In the genomic region with DNA sequence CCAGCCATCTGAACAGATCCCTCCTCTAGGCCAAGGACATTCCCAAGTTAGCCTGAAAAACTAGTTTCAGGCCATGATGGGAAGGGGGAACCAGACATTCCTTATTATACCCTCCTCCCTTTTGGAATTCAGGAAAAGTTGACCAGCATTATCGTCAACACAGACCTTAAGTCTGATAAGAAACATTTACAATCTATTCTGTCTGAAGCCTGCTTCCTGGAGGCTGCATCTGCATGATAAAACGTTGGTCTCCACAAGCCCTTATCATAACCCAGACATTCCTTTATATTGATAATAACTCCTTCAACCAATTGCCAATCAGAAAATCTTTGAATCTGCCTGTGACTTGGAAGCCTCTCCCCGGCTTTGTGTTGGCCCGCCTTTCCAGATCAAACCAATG, we compare ENCODE assay signal across 1 cellular context.
A peak's percentile ranks its signal among the peaks of the same experiment; 100 is the strongest.
TF ChIP-seq lines count a peak whose summit lies in the region.

No MANE protein-coding gene starts in this region.

TF ChIP-seq in K562, 482 proteins besides CTCF, POLR2A, EP300 and RAD21 (continued from another document and continues in another):
- TF ChIP-seq, protein P1, sequence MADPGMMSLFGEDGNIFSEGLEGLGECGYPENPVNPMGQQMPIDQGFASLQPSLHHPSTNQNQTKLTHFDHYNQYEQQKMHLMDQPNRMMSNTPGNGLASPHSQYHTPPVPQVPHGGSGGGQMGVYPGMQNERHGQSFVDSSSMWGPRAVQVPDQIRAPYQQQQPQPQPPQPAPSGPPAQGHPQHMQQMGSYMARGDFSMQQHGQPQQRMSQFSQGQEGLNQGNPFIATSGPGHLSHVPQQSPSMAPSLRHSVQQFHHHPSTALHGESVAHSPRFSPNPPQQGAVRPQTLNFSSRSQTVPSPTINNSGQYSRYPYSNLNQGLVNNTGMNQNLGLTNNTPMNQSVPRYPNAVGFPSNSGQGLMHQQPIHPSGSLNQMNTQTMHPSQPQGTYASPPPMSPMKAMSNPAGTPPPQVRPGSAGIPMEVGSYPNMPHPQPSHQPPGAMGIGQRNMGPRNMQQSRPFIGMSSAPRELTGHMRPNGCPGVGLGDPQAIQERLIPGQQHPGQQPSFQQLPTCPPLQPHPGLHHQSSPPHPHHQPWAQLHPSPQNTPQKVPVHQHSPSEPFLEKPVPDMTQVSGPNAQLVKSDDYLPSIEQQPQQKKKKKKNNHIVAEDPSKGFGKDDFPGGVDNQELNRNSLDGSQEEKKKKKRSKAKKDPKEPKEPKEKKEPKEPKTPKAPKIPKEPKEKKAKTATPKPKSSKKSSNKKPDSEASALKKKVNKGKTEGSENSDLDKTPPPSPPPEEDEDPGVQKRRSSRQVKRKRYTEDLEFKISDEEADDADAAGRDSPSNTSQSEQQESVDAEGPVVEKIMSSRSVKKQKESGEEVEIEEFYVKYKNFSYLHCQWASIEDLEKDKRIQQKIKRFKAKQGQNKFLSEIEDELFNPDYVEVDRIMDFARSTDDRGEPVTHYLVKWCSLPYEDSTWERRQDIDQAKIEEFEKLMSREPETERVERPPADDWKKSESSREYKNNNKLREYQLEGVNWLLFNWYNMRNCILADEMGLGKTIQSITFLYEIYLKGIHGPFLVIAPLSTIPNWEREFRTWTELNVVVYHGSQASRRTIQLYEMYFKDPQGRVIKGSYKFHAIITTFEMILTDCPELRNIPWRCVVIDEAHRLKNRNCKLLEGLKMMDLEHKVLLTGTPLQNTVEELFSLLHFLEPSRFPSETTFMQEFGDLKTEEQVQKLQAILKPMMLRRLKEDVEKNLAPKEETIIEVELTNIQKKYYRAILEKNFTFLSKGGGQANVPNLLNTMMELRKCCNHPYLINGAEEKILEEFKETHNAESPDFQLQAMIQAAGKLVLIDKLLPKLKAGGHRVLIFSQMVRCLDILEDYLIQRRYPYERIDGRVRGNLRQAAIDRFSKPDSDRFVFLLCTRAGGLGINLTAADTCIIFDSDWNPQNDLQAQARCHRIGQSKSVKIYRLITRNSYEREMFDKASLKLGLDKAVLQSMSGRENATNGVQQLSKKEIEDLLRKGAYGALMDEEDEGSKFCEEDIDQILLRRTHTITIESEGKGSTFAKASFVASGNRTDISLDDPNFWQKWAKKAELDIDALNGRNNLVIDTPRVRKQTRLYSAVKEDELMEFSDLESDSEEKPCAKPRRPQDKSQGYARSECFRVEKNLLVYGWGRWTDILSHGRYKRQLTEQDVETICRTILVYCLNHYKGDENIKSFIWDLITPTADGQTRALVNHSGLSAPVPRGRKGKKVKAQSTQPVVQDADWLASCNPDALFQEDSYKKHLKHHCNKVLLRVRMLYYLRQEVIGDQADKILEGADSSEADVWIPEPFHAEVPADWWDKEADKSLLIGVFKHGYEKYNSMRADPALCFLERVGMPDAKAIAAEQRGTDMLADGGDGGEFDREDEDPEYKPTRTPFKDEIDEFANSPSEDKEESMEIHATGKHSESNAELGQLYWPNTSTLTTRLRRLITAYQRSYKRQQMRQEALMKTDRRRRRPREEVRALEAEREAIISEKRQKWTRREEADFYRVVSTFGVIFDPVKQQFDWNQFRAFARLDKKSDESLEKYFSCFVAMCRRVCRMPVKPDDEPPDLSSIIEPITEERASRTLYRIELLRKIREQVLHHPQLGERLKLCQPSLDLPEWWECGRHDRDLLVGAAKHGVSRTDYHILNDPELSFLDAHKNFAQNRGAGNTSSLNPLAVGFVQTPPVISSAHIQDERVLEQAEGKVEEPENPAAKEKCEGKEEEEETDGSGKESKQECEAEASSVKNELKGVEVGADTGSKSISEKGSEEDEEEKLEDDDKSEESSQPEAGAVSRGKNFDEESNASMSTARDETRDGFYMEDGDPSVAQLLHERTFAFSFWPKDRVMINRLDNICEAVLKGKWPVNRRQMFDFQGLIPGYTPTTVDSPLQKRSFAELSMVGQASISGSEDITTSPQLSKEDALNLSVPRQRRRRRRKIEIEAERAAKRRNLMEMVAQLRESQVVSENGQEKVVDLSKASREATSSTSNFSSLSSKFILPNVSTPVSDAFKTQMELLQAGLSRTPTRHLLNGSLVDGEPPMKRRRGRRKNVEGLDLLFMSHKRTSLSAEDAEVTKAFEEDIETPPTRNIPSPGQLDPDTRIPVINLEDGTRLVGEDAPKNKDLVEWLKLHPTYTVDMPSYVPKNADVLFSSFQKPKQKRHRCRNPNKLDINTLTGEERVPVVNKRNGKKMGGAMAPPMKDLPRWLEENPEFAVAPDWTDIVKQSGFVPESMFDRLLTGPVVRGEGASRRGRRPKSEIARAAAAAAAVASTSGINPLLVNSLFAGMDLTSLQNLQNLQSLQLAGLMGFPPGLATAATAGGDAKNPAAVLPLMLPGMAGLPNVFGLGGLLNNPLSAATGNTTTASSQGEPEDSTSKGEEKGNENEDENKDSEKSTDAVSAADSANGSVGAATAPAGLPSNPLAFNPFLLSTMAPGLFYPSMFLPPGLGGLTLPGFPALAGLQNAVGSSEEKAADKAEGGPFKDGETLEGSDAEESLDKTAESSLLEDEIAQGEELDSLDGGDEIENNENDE (IDR thresholded peaks at IDR 0.05; ENCODE audit: low read depth, low read length), result no peak
- TF ChIP-seq TAF9B (IDR thresholded peaks at IDR 0.05; ENCODE audit: partially characterized antibody) (no peak), ZNF699 (CRISPR knock-in tag; IDR thresholded peaks at IDR 0.05; ENCODE audit: insufficient replicate concordance) (no peak), ZNF124 (CRISPR knock-in tag; IDR thresholded peaks at IDR 0.05) (no peak), ZEB2 (IDR thresholded peaks at IDR 0.05) (no peak), ARID1B (IDR thresholded peaks at IDR 0.05) (peak; percentile 93), ZNF766 (CRISPR knock-in tag; conservative IDR thresholded peaks at IDR 0.05) (peak; percentile 72), ZNF197 (CRISPR knock-in tag; IDR thresholded peaks at IDR 0.05; ENCODE audit: low read depth) (peak; percentile 36; the same call in 1 of the 2 replicates), KHSRP (IDR thresholded peaks at IDR 0.05) (no peak), NFRKB (IDR thresholded peaks at IDR 0.05; ENCODE audit: low read depth) (no peak), BHLHE40 (IDR thresholded peaks at IDR 0.05; ENCODE audit: low read length) (no peak), SMARCE1 (IDR thresholded peaks at IDR 0.05) (peak; percentile 67; the same call in 1 of the 2 replicates), TBL1XR1 (IDR thresholded peaks at IDR 0.05; ENCODE audit: low read length in 2 of 2) (peak in 1 of 2 experiments; percentile 70; a peak in 2 of 4 replicates), PRPF4 (IDR thresholded peaks at IDR 0.05; ENCODE audit: insufficient read depth, low read depth, low read length, poor library complexity, severe bottlenecking) (no peak), MEIS2 (IDR thresholded peaks at IDR 0.05; ENCODE audit: partially characterized antibody) (peak; percentile 40), SIN3B (IDR thresholded peaks at IDR 0.05; ENCODE audit: low read depth) (no peak), ZBTB2 (IDR thresholded peaks at IDR 0.05) (no peak), DMBX1 (CRISPR knock-in tag; IDR thresholded peaks at IDR 0.05; ENCODE audit: borderline replicate concordance) (no peak), MBD1 (CRISPR knock-in tag; IDR thresholded peaks at IDR 0.05) (no peak), SMC3 (conservative IDR thresholded peaks at IDR 0.05; ENCODE audit: insufficient read depth, low read depth, low read length) (no peak), RCOR1 (IDR thresholded peaks at IDR 0.05; ENCODE audit: borderline replicate concordance in 1 of 2, low read depth in 2 of 2, low read length in 2 of 2) (peak in 1 of 2 experiments; percentile 62; a peak in 2 of 4 replicates), ZNF121 (CRISPR knock-in tag; conservative IDR thresholded peaks at IDR 0.05) (no peak), SMAD4 (CRISPR knock-in tag; conservative IDR thresholded peaks at IDR 0.05) (peak; percentile 85), EGR1 (conservative IDR thresholded peaks at IDR 0.05) (no peak), ZNF583 (CRISPR knock-in tag; IDR thresholded peaks at IDR 0.05) (no peak), ZNF79 (CRISPR knock-in tag; IDR thresholded peaks at IDR 0.05; ENCODE audit: low read depth) (no peak), CHAMP1 (IDR thresholded peaks at IDR 0.05) (no peak), RFX5 (IDR thresholded peaks at IDR 0.05; ENCODE audit: low read depth, low read length) (no peak), SREBF1 (IDR thresholded peaks at IDR 0.05; ENCODE audit: borderline replicate concordance, low read depth, low read length) (no peak), NCOR1 (IDR thresholded peaks at IDR 0.05) (peak; percentile 89), FOXJ3 (CRISPR knock-in tag; IDR thresholded peaks at IDR 0.05) (no peak), HIVEP1 (CRISPR knock-in tag; IDR thresholded peaks at IDR 0.05) (no peak), ZNF696 (CRISPR knock-in tag; conservative IDR thresholded peaks at IDR 0.05) (no peak), ARID2 (IDR thresholded peaks at IDR 0.05) (no peak), SMARCC2 (IDR thresholded peaks at IDR 0.05; ENCODE audit: low read depth) (peak; percentile 73), MECOM (CRISPR knock-in tag; IDR thresholded peaks at IDR 0.05) (no peak), HMBOX1 (IDR thresholded peaks at IDR 0.05) (0 out of 2 replicates have a peak, but pooled peaks have one; percentile 20), TEAD1 (CRISPR knock-in tag; IDR thresholded peaks at IDR 0.05) (peak in 1 of 2 experiments; percentile 52; a peak in 1 of 4 replicates), CREBBP (IDR thresholded peaks at IDR 0.05; ENCODE audit: low read depth, low read length) (no peak)
- TF ChIP-seq, protein P2, sequence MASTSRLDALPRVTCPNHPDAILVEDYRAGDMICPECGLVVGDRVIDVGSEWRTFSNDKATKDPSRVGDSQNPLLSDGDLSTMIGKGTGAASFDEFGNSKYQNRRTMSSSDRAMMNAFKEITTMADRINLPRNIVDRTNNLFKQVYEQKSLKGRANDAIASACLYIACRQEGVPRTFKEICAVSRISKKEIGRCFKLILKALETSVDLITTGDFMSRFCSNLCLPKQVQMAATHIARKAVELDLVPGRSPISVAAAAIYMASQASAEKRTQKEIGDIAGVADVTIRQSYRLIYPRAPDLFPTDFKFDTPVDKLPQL (IDR thresholded peaks at IDR 0.05; ENCODE audit: extremely low read depth, insufficient read length), result no peak
- TF ChIP-seq, protein P3, sequence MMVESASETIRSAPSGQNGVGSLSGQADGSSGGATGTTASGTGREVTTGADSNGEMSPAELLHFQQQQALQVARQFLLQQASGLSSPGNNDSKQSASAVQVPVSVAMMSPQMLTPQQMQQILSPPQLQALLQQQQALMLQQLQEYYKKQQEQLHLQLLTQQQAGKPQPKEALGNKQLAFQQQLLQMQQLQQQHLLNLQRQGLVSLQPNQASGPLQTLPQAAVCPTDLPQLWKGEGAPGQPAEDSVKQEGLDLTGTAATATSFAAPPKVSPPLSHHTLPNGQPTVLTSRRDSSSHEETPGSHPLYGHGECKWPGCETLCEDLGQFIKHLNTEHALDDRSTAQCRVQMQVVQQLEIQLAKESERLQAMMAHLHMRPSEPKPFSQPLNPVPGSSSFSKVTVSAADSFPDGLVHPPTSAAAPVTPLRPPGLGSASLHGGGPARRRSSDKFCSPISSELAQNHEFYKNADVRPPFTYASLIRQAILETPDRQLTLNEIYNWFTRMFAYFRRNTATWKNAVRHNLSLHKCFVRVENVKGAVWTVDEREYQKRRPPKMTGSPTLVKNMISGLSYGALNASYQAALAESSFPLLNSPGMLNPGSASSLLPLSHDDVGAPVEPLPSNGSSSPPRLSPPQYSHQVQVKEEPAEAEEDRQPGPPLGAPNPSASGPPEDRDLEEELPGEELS (CRISPR knock-in tag; IDR thresholded peaks at IDR 0.05; ENCODE audit: borderline replicate concordance), result no peak
